In the genomic region with DNA sequence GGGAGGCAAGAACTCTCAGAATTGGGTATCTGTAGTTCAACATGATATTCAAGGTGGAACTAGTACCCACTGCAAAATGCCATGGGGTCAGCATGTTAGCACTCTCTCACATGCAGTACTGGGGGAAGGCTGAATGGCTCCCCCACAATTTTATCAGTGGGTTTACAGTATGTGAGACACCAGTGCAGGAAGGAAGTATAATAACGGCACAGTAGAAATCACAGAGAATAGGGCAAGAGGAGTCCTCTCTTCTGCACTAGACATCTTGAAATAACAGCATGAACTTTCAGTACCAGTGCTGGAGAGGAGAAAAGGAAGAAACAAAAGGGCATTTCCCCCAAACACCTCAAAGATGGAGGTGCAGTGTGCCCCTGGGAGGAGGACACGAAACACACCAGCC, we compare ENCODE assay signal across 8 cellular contexts. TPM values are rescaled to one million over a fixed set of nuclear protein-coding genes. Genes with fewer than 3 reads are reported as not detected.
DNase-seq lines count a peak whose midpoint lies in the region; ATAC-seq and TF ChIP-seq lines count a peak whose summit lies in the region.

No MANE protein-coding gene starts in this region.

- CTCF ChIA-PET in Caco-2 (lab: Charles Lee): interaction anchor here (1.0 to 3.4 kb wide), 6 partner anchors 13 to 159 kb away, joined by 3 to 18 read pairs (median 5); partner anchors contain the start of genes AARS2 and TMEM151B

- peak overlapping the region; percentile 42 for H3K27ac Mint-ChIP-seq in Caco-2 (ENCODE audit: unreplicated experiment)

- POLR2A ChIA-PET in Caco-2 (lab: Charles Lee): interaction anchor here (2.0 kb wide), 1 partner anchor 9 kb away, joined by 37 read pairs; the partner anchor contains the start of gene HSP90AB1

- H3K4me1 Mint-ChIP-seq in Caco-2 (ENCODE audit: low read depth, unreplicated experiment): peaks cover 29% of the 10 kb centered on the region

- H3K36me3 Mint-ChIP-seq in Caco-2 (ENCODE audit: insufficient read depth, unreplicated experiment): peaks cover 77% of the 10 kb centered on the region

- H3K36me3 ChIP-seq in Caco-2 (ENCODE audit: control insufficient read depth, insufficient read depth, low read length) (peaks cover 10% of the 10 kb centered on the region), NT2/D1 (ENCODE audit: insufficient read depth, insufficient read length, low read length) (peaks cover 84% of the 10 kb centered on the region), neuron (ENCODE audit: insufficient read depth, low read length) (peaks cover 68% of the 10 kb centered on the region)

- DNase-seq in Caco-2 (no peak), NT2/D1 (ENCODE audit: low read depth, low spot score) (no peak), MV-4-11 (lab: John Stamatoyannopoulos, UW) (no peak), OCI-M2 (lab: John Stamatoyannopoulos, UW; ENCODE audit: unreplicated experiment) (no peak), D341Med (ENCODE audit: low spot score) (no peak)

- no peak for ATAC-seq in HG03159 (IDR thresholded peaks at IDR 0.05; ENCODE audit: unreplicated experiment)

- peak overlapping the region; percentile 89 for H3K9ac ChIP-seq in NT2/D1 (ENCODE audit: insufficient read length, low read depth)

- TF ChIP-seq CTCF in Caco-2 (IDR thresholded peaks at IDR 0.05; ENCODE audit: insufficient read depth in 1 of 2, low read depth in 1 of 2, low read length in 1 of 2, severe bottlenecking in 1 of 2, unreplicated experiment in 1 of 2): no peak

- H3K4me1 ChIP-seq in Caco-2 (peaks cover 8% of the 10 kb centered on the region; the same call in 1 of the 2 replicates), NT2/D1 (ENCODE audit: insufficient read depth, insufficient read length) (peaks cover 3% of the 10 kb centered on the region), neuron (ENCODE audit: insufficient read depth, low read length) (peaks cover 24% of the 10 kb centered on the region)

- H3K9me3 ChIP-seq in Caco-2: no peaks in the 10 kb centered on the region
- no peaks in the 10 kb centered on the region for H3K9me3 ChIP-seq in NT2/D1 (ENCODE audit: insufficient read depth, low read length)
- H3K9me3 ChIP-seq in neuron (ENCODE audit: low read length): no peaks in the 10 kb centered on the region

- H2AFZ ChIP-seq in neuron (ENCODE audit: low read depth, low read length): no peak overlapping the region

- H3K9me3 Mint-ChIP-seq in Caco-2 (ENCODE audit: unreplicated experiment): no peaks in the 10 kb centered on the region

- no TSS peak for BruUV-seq in Caco-2 (replicated peaks; lab: Mats Ljungman, UMichigan)

- intact Hi-C loops in Caco-2 (cut with micrococcal nuclease; ENCODE audit: unreplicated experiment): no loop called here

- H3K27me3 Mint-ChIP-seq in Caco-2 (ENCODE audit: insufficient read depth, unreplicated experiment): no peaks in the 10 kb centered on the region

- H3K4me3 ChIP-seq in Caco-2 (ENCODE audit: low read depth, low read length) (peak overlapping the region; percentile 60), NT2/D1 (ENCODE audit: insufficient read length, low read depth) (peak overlapping the region; percentile 80), neuron (ENCODE audit: low read length) (peak overlapping the region; percentile 96)

- H3K27me3 ChIP-seq in Caco-2 (replicated peaks; ENCODE audit: control insufficient read depth, insufficient read depth, low read length) (no peaks in the 10 kb centered on the region), NT2/D1 (ENCODE audit: insufficient read depth, insufficient read length) (no peaks in the 10 kb centered on the region), neuron (ENCODE audit: insufficient read depth, low read length) (no peaks in the 10 kb centered on the region)

- H3K27ac ChIP-seq in cingulate gyrus (ENCODE audit: low read depth, low read length): peak overlapping the region; percentile 96

- peak overlapping the region; percentile 78 for H3K4me3 Mint-ChIP-seq in Caco-2 (ENCODE audit: unreplicated experiment)

RNA-seq across cellular contexts. Expression of gene SLC35B2, which starts 1.5 kb away (rescaled TPM):
- total RNA-seq in Caco-2 (2022): 44.6 and 44.8 TPM in 2 replicates

RNA-seq across cellular contexts. Expression of gene HSP90AB1, which starts 8.9 kb away (rescaled TPM):
- total RNA-seq in Caco-2 (2022): 967 and 1,046 TPM in 2 replicates

RNA-seq across cellular contexts. Expression of gene NFKBIE, which starts 9.5 kb away (rescaled TPM):
- 8.4 and 10.1 TPM in 2 replicates for total RNA-seq in Caco-2 (2022)

RNA-seq across cellular contexts. Expression of gene TMEM151B, which starts 14.4 kb away (rescaled TPM):
- total RNA-seq in Caco-2 (2022): not detected in 2 replicates

RNA-seq across cellular contexts. Expression of gene SLC29A1, which starts 32.5 kb away (rescaled TPM):
- total RNA-seq in Caco-2 (2022): 80.7 and 81.3 TPM in 2 replicates
